8 cellular contexts compared by ENCODE assay signal in genomic region chr1:228735871-228736586, GRCh38. TPM values are rescaled to one million over a fixed set of nuclear protein-coding genes. Genes with fewer than 3 reads are reported as not detected.
DNase-seq lines count a peak whose midpoint lies in the region; ATAC-seq and TF ChIP-seq lines count a peak whose summit lies in the region.

No MANE protein-coding gene starts in this region.

- TF ChIP-seq CTCF in breast epithelium (IDR thresholded peaks at IDR 0.05), result no peak

- no peak overlapping the region for H3K27ac ChIP-seq in SJSA1
- peak overlapping the region; percentile 92 to 94 for H3K27ac ChIP-seq in breast epithelium

- peak; percentile 12 for ATAC-seq in GM21381 (IDR thresholded peaks at IDR 0.05; ENCODE audit: unreplicated experiment)
- ATAC-seq in HG03571 (IDR thresholded peaks at IDR 0.05; ENCODE audit: unreplicated experiment), result no peak

- H3K9me3 ChIP-seq in SJSA1 (replicated peaks) (no peaks in the 10 kb centered on the region), breast epithelium (no peaks in the 10 kb centered on the region)

- peaks cover 25% of the 10 kb centered on the region for H3K36me3 ChIP-seq in SJSA1
- H3K36me3 ChIP-seq in breast epithelium, result no peaks in the 10 kb centered on the region

- intact Hi-C loops in breast epithelium (cut with DNase I; ENCODE audit: low total_unique reads), result no loop called here

- H3K27me3 ChIP-seq in SJSA1 (replicated peaks), result no peaks in the 10 kb centered on the region
- no peaks in the 10 kb centered on the region for H3K27me3 ChIP-seq in breast epithelium

- DNase-seq in ACHN (peak; percentile 8), SJSA1 (ENCODE audit: low read depth in 1 of 2, low spot score in 2 of 2) (peak in 1 of 2 experiments; percentile 50), breast epithelium (ENCODE audit: low spot score in 2 of 2) (peak in 1 of 2 donors; percentile 63), kidney glomerular epithelial cell (lab: John Stamatoyannopoulos, UW) (peak; percentile 5), dedifferentiated amniotic fluid mesenchymal stem cell (ENCODE audit: extremely low spot score) (no peak)
- DNase-seq in stimulated activated CD4-positive, alpha-beta T cell treated with anti-CD3 and anti-CD28 coated beads, Interleukin-4, amount 100 ng/mL, for 24 hours, result peak; percentile 13

- in situ Hi-C loops in ACHN (cut with HindIII; ENCODE audit: low pct_ligation_motif_present, low pct_unique_long_range_greater_than_20kb, low sequenced_read_pairs), result no loop called here

- no peak for TF ChIP-seq POLR2A in breast epithelium (IDR thresholded peaks at IDR 0.05)

- H3K4me3 ChIP-seq in SJSA1 (peak overlapping the region; percentile 96), breast epithelium (peak overlapping the region; percentile 84 to 87 (median 87))

- H3K4me1 ChIP-seq in SJSA1 (replicated peaks) (peaks cover 10% of the 10 kb centered on the region), breast epithelium (peaks cover 0 to 2% of the 10 kb centered on the region in 2 donors)

RNA-seq across cellular contexts. Expression of gene RHOU, which starts 0.8 kb away (rescaled TPM):
- total RNA-seq in SJSA1 (2014; rRNA removed; shearing (Covaris generic)), result 13.6 and 17.7 TPM in 2 replicates
- total RNA-seq in breast epithelium, result 10 to 100 TPM; 28.8 to 31.5 (median 29.7) TPM
